ENCODE assay signal across 2 cellular contexts in genomic region chr10:5243521-5243987, GRCh38.
TF ChIP-seq lines count a peak whose summit lies in the region.

No MANE protein-coding gene starts in this region.

TF ChIP-seq in H1, 55 proteins besides CTCF, POLR2A, EP300 and RAD21:
- TF ChIP-seq HDAC2 (IDR thresholded peaks at IDR 0.05; ENCODE audit: borderline replicate concordance in 1 of 2, low read depth in 2 of 2, low read length in 2 of 2) (no peak), CTBP2 (IDR thresholded peaks at IDR 0.05; ENCODE audit: borderline replicate concordance, insufficient read depth, insufficient read length, low read length) (no peak), ZNF274 (IDR thresholded peaks at IDR 0.05; ENCODE audit: borderline replicate concordance, extremely low read depth, low read length) (no peak), SP4 (IDR thresholded peaks at IDR 0.05; ENCODE audit: low read length) (no peak), JUN (IDR thresholded peaks at IDR 0.05; ENCODE audit: low read depth, low read length) (no peak), EGR1 (IDR thresholded peaks at IDR 0.05; ENCODE audit: borderline replicate concordance, low read depth, low read length) (no peak), GABPA (IDR thresholded peaks at IDR 0.05; ENCODE audit: borderline replicate concordance, insufficient read depth, low read length) (no peak), SP1 (IDR thresholded peaks at IDR 0.05; ENCODE audit: low read depth, low read length) (no peak), KDM4A (IDR thresholded peaks at IDR 0.05; ENCODE audit: low read depth, low read length, severe bottlenecking) (no peak)

TF ChIP-seq in HepG2, 621 proteins besides CTCF, POLR2A, EP300 and RAD21 (continues in another document):
- TF ChIP-seq TAF1 (CRISPR knock-in tag; IDR thresholded peaks at IDR 0.05) = no peak
- no peak for TF ChIP-seq HMGA1 (CRISPR knock-in tag; conservative IDR thresholded peaks at IDR 0.05)
- TF ChIP-seq REST (IDR thresholded peaks at IDR 0.05; ENCODE audit: borderline replicate concordance in 1 of 2, low read depth in 1 of 2, low read length in 2 of 2) = 0 out of 4 replicates have a peak, but pooled peaks of 1 of the 2 experiments have one; percentile 32
- TF ChIP-seq PHF21A (CRISPR knock-in tag; IDR thresholded peaks at IDR 0.05) = peak; percentile 84
- peak; percentile 76 for TF ChIP-seq MEF2D (CRISPR knock-in tag; IDR thresholded peaks at IDR 0.05)
- TF ChIP-seq ZNF678 (CRISPR knock-in tag; IDR thresholded peaks at IDR 0.05) = no peak
- TF ChIP-seq ZSCAN29 (CRISPR knock-in tag; conservative IDR thresholded peaks at IDR 0.05) = 0 out of 2 replicates have a peak, but pooled peaks have one; percentile 71
- no peak for TF ChIP-seq ZBTB2 (CRISPR knock-in tag; IDR thresholded peaks at IDR 0.05; ENCODE audit: low read depth)
- peak; percentile 71; the same call in 1 of the 2 replicates for TF ChIP-seq BRD4 (CRISPR knock-in tag; IDR thresholded peaks at IDR 0.05)
- TF ChIP-seq NFAT5 (CRISPR knock-in tag; IDR thresholded peaks at IDR 0.05) = no peak
- no peak for TF ChIP-seq ISX (CRISPR knock-in tag; conservative IDR thresholded peaks at IDR 0.05)
- no peak for TF ChIP-seq HNRNPL (IDR thresholded peaks at IDR 0.05; ENCODE audit: low read depth, low read length)
- TF ChIP-seq GATAD2A (CRISPR knock-in tag; IDR thresholded peaks at IDR 0.05) = peak; percentile 95
- TF ChIP-seq PTBP1 (IDR thresholded peaks at IDR 0.05; ENCODE audit: low read depth, low read length, poor library complexity, severe bottlenecking) = no peak
- TF ChIP-seq CEBPZ (IDR thresholded peaks at IDR 0.05; ENCODE audit: low read length) = no peak
- TF ChIP-seq SSRP1 (CRISPR knock-in tag; IDR thresholded peaks at IDR 0.05) = peak; percentile 71; the same call in 1 of the 2 replicates
- TF ChIP-seq TBX2 (CRISPR knock-in tag; IDR thresholded peaks at IDR 0.05; ENCODE audit: borderline replicate concordance) = peak; percentile 88
- peak; percentile 33; the same call in 1 of the 2 replicates for TF ChIP-seq ZBTB3 (CRISPR knock-in tag; IDR thresholded peaks at IDR 0.05; ENCODE audit: borderline replicate concordance, low read depth)
- TF ChIP-seq KDM4B (CRISPR knock-in tag; IDR thresholded peaks at IDR 0.05) = peak; percentile 85; the same call in 1 of the 2 replicates
- no peak for TF ChIP-seq POLR2G (IDR thresholded peaks at IDR 0.05; ENCODE audit: low read depth, low read length)
- 0 out of 2 replicates have a peak, but pooled peaks have one; percentile 31 for TF ChIP-seq ZNF232 (CRISPR knock-in tag; IDR thresholded peaks at IDR 0.05; ENCODE audit: borderline replicate concordance)
- TF ChIP-seq ZBTB10 (CRISPR knock-in tag; IDR thresholded peaks at IDR 0.05; ENCODE audit: borderline replicate concordance) = no peak
- no peak for TF ChIP-seq ZNF543 (CRISPR knock-in tag; IDR thresholded peaks at IDR 0.05)
- no peak for TF ChIP-seq NKX3-1 (CRISPR knock-in tag; IDR thresholded peaks at IDR 0.05)
- TF ChIP-seq GFI1 (CRISPR knock-in tag; IDR thresholded peaks at IDR 0.05; ENCODE audit: borderline replicate concordance) = peak; percentile 84
- TF ChIP-seq ZHX1 (CRISPR knock-in tag; IDR thresholded peaks at IDR 0.05; ENCODE audit: low read depth) = no peak
- peak; percentile 79; the same call in 1 of the 2 replicates for TF ChIP-seq ZKSCAN8 (CRISPR knock-in tag; IDR thresholded peaks at IDR 0.05; ENCODE audit: borderline replicate concordance)
- TF ChIP-seq ZNF235 (CRISPR knock-in tag; IDR thresholded peaks at IDR 0.05; ENCODE audit: borderline replicate concordance) = no peak
- TF ChIP-seq PAX8 (CRISPR knock-in tag; IDR thresholded peaks at IDR 0.05; ENCODE audit: borderline replicate concordance) = no peak
- TF ChIP-seq ZNF276 (CRISPR knock-in tag; IDR thresholded peaks at IDR 0.05; ENCODE audit: low read depth) = no peak
- TF ChIP-seq SP140L (CRISPR knock-in tag; IDR thresholded peaks at IDR 0.05; ENCODE audit: borderline replicate concordance) = no peak
- TF ChIP-seq PHB2 (IDR thresholded peaks at IDR 0.05; ENCODE audit: partially characterized antibody) = no peak
